11 cellular contexts compared by ENCODE assay signal in genomic region chr22:12601870-12602779, GRCh38.
A peak's percentile ranks its signal among the peaks of the same experiment; 100 is the strongest.
DNase-seq lines count a peak whose midpoint lies in the region; ATAC-seq, FAIRE-seq and TF ChIP-seq lines count a peak whose summit lies in the region.
"Had no signal": no experiment of that assay in that cellular context is flagged by ENCODE, and none has a peak within 500 bp of the region (broad histone marks: within the 10 kb centered on the region; RNA-seq: fewer than 3 reads in every experiment).

No MANE protein-coding gene starts in this region.

- TF ChIP-seq CTCF in left ventricle myocardium inferior (IDR thresholded peaks at IDR 0.05; ENCODE audit: borderline replicate concordance) (no peak), psoas muscle (IDR thresholded peaks at IDR 0.05) (no peak)

- ATAC-seq in psoas muscle (no peak), HG03342 (IDR thresholded peaks at IDR 0.05; ENCODE audit: unreplicated experiment) (no peak), GM21723 (IDR thresholded peaks at IDR 0.05; ENCODE audit: unreplicated experiment) (no peak)

- peak overlapping the region; percentile 47; the same call in 1 of the 2 replicates for H3K9ac ChIP-seq in ES-I3 (ENCODE audit: low read depth, low read length)

- H3K27ac ChIP-seq in left ventricle myocardium inferior (replicated peaks) (peak overlapping the region; percentile 41), psoas muscle (no peak overlapping the region), SJCRH30 (no peak overlapping the region)

- H3K36me3 ChIP-seq in ES-I3 (ENCODE audit: insufficient read depth, low read length) (no peaks in the 10 kb centered on the region), left ventricle myocardium inferior (no peaks in the 10 kb centered on the region), psoas muscle (ENCODE audit: insufficient read depth in 1 of 2, low read depth in 1 of 2) (no peaks in the 10 kb centered on the region), SJCRH30 (no peaks in the 10 kb centered on the region)

- TF ChIP-seq POLR2A in GM12892 (IDR thresholded peaks at IDR 0.05; ENCODE audit: low read depth, low read length): no peak

- H3K9me3 ChIP-seq in ES-I3 (ENCODE audit: control insufficient read depth, insufficient read depth, low read length): no peaks in the 10 kb centered on the region
- peaks cover 59% of the 10 kb centered on the region for H3K9me3 ChIP-seq in left ventricle myocardium inferior (replicated peaks)
- peaks cover 9% of the 10 kb centered on the region for H3K9me3 ChIP-seq in psoas muscle
- no peaks in the 10 kb centered on the region for H3K9me3 ChIP-seq in SJCRH30 (replicated peaks)

- 56 to 60% (median 56%) methylated on average over 75 of the region's 75 CpGs for WGBS in psoas muscle, 3 donors

- FAIRE-seq in GM12892 (lab: Jason Lieb, UNC): no peak
- FAIRE-seq: colon, islet of Langerhans had no signal

- H3K4me3 ChIP-seq in left ventricle myocardium inferior (peak overlapping the region; percentile 47), psoas muscle (peak overlapping the region; percentile 41), SJCRH30 (no peak overlapping the region)

- intact Hi-C loops in left ventricle myocardium inferior (cut with micrococcal nuclease) (no loop called here), psoas muscle (cut with DNase I) (no loop called here)

- H3K27me3 ChIP-seq in left ventricle myocardium inferior (ENCODE audit: low read depth): no peaks in the 10 kb centered on the region
- H3K27me3 ChIP-seq in psoas muscle (ENCODE audit: insufficient read depth in 3 of 3, low read length in 2 of 3): no peaks in the 10 kb centered on the region
- H3K27me3 ChIP-seq in SJCRH30: no peaks in the 10 kb centered on the region

- peak; percentile 88 for DNase-seq in RPMI8226
- peak; percentile 19 for DNase-seq in left ventricle myocardium inferior
- peak in 1 of 2 donors; percentile 55 for DNase-seq in psoas muscle
- no peak for DNase-seq in SJCRH30
- no peak for DNase-seq in GM12892 (ENCODE audit: insufficient read length)
- DNase-seq: T-helper 2 cell had no signal

- H3K4me1 ChIP-seq in ES-I3 (ENCODE audit: insufficient read depth, low read length) (no peaks in the 10 kb centered on the region), left ventricle myocardium inferior (no peaks in the 10 kb centered on the region), psoas muscle (no peaks in the 10 kb centered on the region), SJCRH30 (no peaks in the 10 kb centered on the region)

Comparison
In these comparisons a context has a peak if more than half of its experiments do, and no peak if none do; other contexts are left out.
1. DNase-seq: peak in RPMI8226 (single experiment) and left ventricle myocardium inferior (single experiment); none in SJCRH30 (0 of 2) and GM12892 (single experiment).